27 cellular contexts compared by ENCODE assay signal in genomic region chr2:8402222-8402621, GRCh38.
DNase-seq lines count a peak whose midpoint lies in the region; ATAC-seq and TF ChIP-seq lines count a peak whose summit lies in the region.
"Had no signal": no experiment of that assay in that cellular context is flagged by ENCODE, and none has a peak within 500 bp of the region (broad histone marks: within the 10 kb centered on the region; RNA-seq: fewer than 3 reads in every experiment).

No MANE protein-coding gene starts in this region.

- no peaks in the 10 kb centered on the region for H3K4me1 ChIP-seq in foreskin keratinocyte
- H3K4me1 ChIP-seq: lower lobe of right lung, psoas muscle, sigmoid colon, thyroid gland had no signal

- H3K27ac ChIP-seq in foreskin keratinocyte = no peak overlapping the region
- H3K27ac ChIP-seq: BLaER1, body of pancreas, lower lobe of right lung, psoas muscle, sigmoid colon, SJCRH30, thyroid gland had no signal

- peak; percentile 71 for DNase-seq in DMS79 treated with DMSO at 0.1 percent for 48 hours (lab: John Stamatoyannopoulos, UW)
- peak; percentile 94 for DNase-seq in NCI-H1105 treated with DMSO at 0.1 percent for 48 hours (lab: John Stamatoyannopoulos, UW)
- DNase-seq in NCI-H345 treated with DMSO at 0.1 percent for 48 hours (lab: John Stamatoyannopoulos, UW; ENCODE audit: unreplicated experiment) = peak; percentile 92
- DNase-seq in left lobe of liver (ENCODE audit: low spot score) = peak; percentile 80
- no peak for DNase-seq in foreskin keratinocyte
- DNase-seq: activated CD4-positive, alpha-beta memory T cell treated with anti-CD3 and anti-CD28 coated beads, Interleukin-2, amount 10 ng/mL, durations not matched to agents 7 days and 5 days; activated CD8-positive, alpha-beta memory T cell treated with anti-CD3 and anti-CD28 coated beads, Interleukin-2, amount 50 U/mL, for 4 hours; activated naive CD4-positive, alpha-beta T cell treated with anti-CD3 and anti-CD28 coated beads, Interleukin-2, amount 10 ng/mL, durations not matched to agents 7 days and 5 days; body of pancreas; erythroblast; Karpas-422; lower lobe of right lung; natural killer cell; NCI-H187; NCI-H526 treated with DMSO at 0.1 percent for 48 hours; nucleus accumbens; psoas muscle; sigmoid colon; SJCRH30; stimulated activated CD4-positive, alpha-beta T cell treated with anti-CD3 and anti-CD28 coated beads, Interleukin-12 subunit alpha, Interleukin-12 subunit beta, amount 100 ng/mL, for 4 hours; stimulated activated CD4-positive, alpha-beta T cell treated with anti-CD3 and anti-CD28 coated beads, Interleukin-4, amount 100 ng/mL, for 1 hour; SW 1271; thyroid gland had no signal

- no peak for TF ChIP-seq CTCF in foreskin keratinocyte (conservative IDR thresholded peaks at IDR 0.05)

- ATAC-seq in left lobe of liver = peak; percentile 81
- no peak for ATAC-seq in HG03025 (IDR thresholded peaks at IDR 0.05; ENCODE audit: low FRiP score, unreplicated experiment)
- no peak for ATAC-seq in foreskin keratinocyte
- no peak for ATAC-seq in GM18498 (IDR thresholded peaks at IDR 0.05; ENCODE audit: unreplicated experiment)
- ATAC-seq: body of pancreas, HCT116, lower lobe of right lung, natural killer cell, psoas muscle had no signal

- no peaks in the 10 kb centered on the region for H3K27me3 ChIP-seq in foreskin keratinocyte
- H3K27me3 ChIP-seq: BLaER1, body of pancreas, sigmoid colon, SJCRH30, thyroid gland had no signal

Comparison
In these comparisons a context has a peak if more than half of its experiments do, and no peak if none do; other contexts are left out.
1. DNase-seq: peak in DMS79 treated with DMSO at 0.1 percent for 48 hours (single experiment), NCI-H1105 treated with DMSO at 0.1 percent for 48 hours (single experiment), NCI-H345 treated with DMSO at 0.1 percent for 48 hours (single experiment) and left lobe of liver (single experiment); none in foreskin keratinocyte (0 of 2).